Comparison of ENCODE assay signal across 9 cellular contexts in genomic region chr14:97513891-97514290, GRCh38.
"Had no signal": no experiment of that assay in that cellular context is flagged by ENCODE, and none has a peak within 500 bp of the region (broad histone marks: within the 10 kb centered on the region; RNA-seq: fewer than 3 reads in every experiment).

No MANE protein-coding gene starts in this region.

- H3K4me1 Mint-ChIP-seq: GM23338, H9 had no signal

- DNase-seq: GM23248, GOT3, H7, H9, HCEC 1CT, HFFc6 had no signal

- H3K4me3 ChIP-seq: GM23248, GM23338, HAP-1 had no signal

- H3K9ac ChIP-seq: GM23248 had no signal

- H3K27ac Mint-ChIP-seq: GM23338, HFFc6 had no signal

- H3K4me1 ChIP-seq: HAP-1 had no signal

- H3K27ac ChIP-seq: GM23248 had no signal

- ATAC-seq: GM23338, HCT116 had no signal

- H3K36me3 ChIP-seq: HAP-1 had no signal

- H3K9me3 ChIP-seq: HAP-1 had no signal

- H3K4me3 Mint-ChIP-seq: GM23338, H9, HFFc6 had no signal
